Comparison of ENCODE assay signal across 29 cellular contexts in genomic region chr10:42879380-42880254, GRCh38.
"Had no signal": no experiment of that assay in that cellular context is flagged by ENCODE, and none has a peak within 500 bp of the region (broad histone marks: within the 10 kb centered on the region; RNA-seq: fewer than 3 reads in every experiment).

No MANE protein-coding gene starts in this region.

- H3K9me3 ChIP-seq: thoracic aorta had no signal

- H3K27ac Mint-ChIP-seq: activated CD4-positive, alpha-beta memory T cell treated with anti-CD3 and anti-CD28 coated beads for 36 hours; activated CD4-positive, alpha-beta T cell treated with anti-CD3 and anti-CD28 coated beads, Interleukin-2, amount 10 ng/mL, durations not matched to agents 24 days and 14 days; activated T-helper 17 cell treated with anti-CD3 and anti-CD28 coated beads, Interleukin-2, amount 50 U/mL, for 72 hours; natural killer cell treated with Interleukin-12 subunit alpha and Interleukin-12 subunit beta and Interleukin-15 and Interleukin-18, amount 100 ng/mL, for 72 hours; stimulated activated naive CD8-positive, alpha-beta T cell treated with anti-CD3 and anti-CD28 coated beads, Interleukin-15, Interleukin-2, amounts not matched to agents 100 ng/mL and 50 ng/mL, for 24 hours; type B pancreatic cell had no signal

- H3K27me3 ChIP-seq: brain microvascular endothelial cell had no signal

- DNase-seq: activated CD4-positive, alpha-beta memory T cell treated with anti-CD3 and anti-CD28 coated beads for 36 hours; activated CD4-positive, alpha-beta T cell treated with anti-CD3 and anti-CD28 coated beads, Interleukin-2, amount 10 ng/mL, durations not matched to agents 24 days and 14 days; activated CD4-positive, CD25-positive, alpha-beta regulatory T cell treated with anti-CD3 and anti-CD28 coated beads, Interleukin-2, amount 50 U/mL, for 72 hours; activated gamma-delta T cell treated with Interleukin-2 at 50 U/mL for 16 hours; activated naive CD4-positive, alpha-beta T cell treated with anti-CD3 and anti-CD28 coated beads, Interleukin-2, amount 50 U/mL, for 16 hours; activated T-cell treated with anti-CD3 and anti-CD28 coated beads, Interleukin-2, amount 50 U/mL, for 4 hours; amniotic stem cell; brain microvascular endothelial cell; dorsolateral prefrontal cortex; effector memory CD4-positive, alpha-beta T cell; foreskin fibroblast; hypothalamus; kidney glomerular epithelial cell; left lung; mucosa of descending colon; stimulated activated CD4-positive, alpha-beta T cell treated with anti-CD3 and anti-CD28 coated beads, Interleukin-12 subunit alpha, Interleukin-12 subunit beta, amount 100 ng/mL, for 4 hours; stimulated activated CD4-positive, alpha-beta T cell treated with anti-CD3 and anti-CD28 coated beads, Interleukin-4, amount 100 ng/mL, for 1 hour; T-helper 9 cell; WERI-Rb-1 had no signal

- H3K36me3 Mint-ChIP-seq: activated CD4-positive, alpha-beta memory T cell treated with anti-CD3 and anti-CD28 coated beads for 36 hours; type B pancreatic cell had no signal

- ATAC-seq: activated T-cell treated with anti-CD3 and anti-CD28 coated beads, Interleukin-2, amount 50 U/mL, for 4 hours; activated T-helper 17 cell treated with anti-CD3 and anti-CD28 coated beads, Interleukin-2, amount 50 U/mL, for 72 hours; esophagus mucosa; heart left ventricle; left lung; mucosa of descending colon; sciatic nerve had no signal

- H3K27me3 Mint-ChIP-seq: activated CD4-positive, alpha-beta memory T cell treated with anti-CD3 and anti-CD28 coated beads for 36 hours; activated T-helper 17 cell treated with anti-CD3 and anti-CD28 coated beads, Interleukin-2, amount 50 U/mL, for 72 hours; stimulated activated naive CD8-positive, alpha-beta T cell treated with anti-CD3 and anti-CD28 coated beads, Interleukin-15, Interleukin-2, amounts not matched to agents 100 ng/mL and 50 ng/mL, for 24 hours had no signal

- H3K36me3 ChIP-seq: brain microvascular endothelial cell, heart left ventricle, left lung, thoracic aorta, WERI-Rb-1 had no signal

- H3K4me1 Mint-ChIP-seq: activated CD4-positive, alpha-beta T cell treated with anti-CD3 and anti-CD28 coated beads, Interleukin-2, amount 10 ng/mL, durations not matched to agents 24 days and 14 days; activated T-helper 17 cell treated with anti-CD3 and anti-CD28 coated beads, Interleukin-2, amount 50 U/mL, for 72 hours had no signal

- H3K4me1 ChIP-seq: left lung had no signal

- H3K4me3 Mint-ChIP-seq: activated CD4-positive, alpha-beta memory T cell treated with anti-CD3 and anti-CD28 coated beads for 36 hours; activated CD4-positive, alpha-beta T cell treated with anti-CD3 and anti-CD28 coated beads, Interleukin-2, amount 10 ng/mL, durations not matched to agents 24 days and 14 days; activated T-cell treated with anti-CD3 and anti-CD28 coated beads, Interleukin-2, amount 50 U/mL, for 4 hours; activated T-helper 17 cell treated with anti-CD3 and anti-CD28 coated beads, Interleukin-2, amount 50 U/mL, for 72 hours; natural killer cell treated with Interleukin-12 subunit alpha and Interleukin-12 subunit beta and Interleukin-15 and Interleukin-18, amount 100 ng/mL, for 72 hours; stimulated activated naive CD8-positive, alpha-beta T cell treated with anti-CD3 and anti-CD28 coated beads, Interleukin-15, Interleukin-2, amounts not matched to agents 100 ng/mL and 50 ng/mL, for 24 hours; type B pancreatic cell had no signal

- H3K4me3 ChIP-seq: coronary artery, dorsolateral prefrontal cortex, heart left ventricle, left lung, mucosa of descending colon, skin epidermis, thoracic aorta had no signal

- H3K27ac ChIP-seq: brain microvascular endothelial cell, coronary artery, dorsolateral prefrontal cortex, heart left ventricle, left lung, skin epidermis, thoracic aorta, WERI-Rb-1 had no signal
